In genomic region chr7:116588225-116588624, GRCh38 we compare ENCODE assay signal across 9 cellular contexts.
DNase-seq lines count a peak whose midpoint lies in the region; ATAC-seq and TF ChIP-seq lines count a peak whose summit lies in the region.
"Had no signal": no experiment of that assay in that cellular context is flagged by ENCODE, and none has a peak within 500 bp of the region (broad histone marks: within the 10 kb centered on the region; RNA-seq: fewer than 3 reads in every experiment).

No MANE protein-coding gene starts in this region.

- H3K9me3 ChIP-seq in PC-3 (ENCODE audit: low read length): no peaks in the 10 kb centered on the region
- no peaks in the 10 kb centered on the region for H3K9me3 ChIP-seq in esophagus muscularis mucosa
- no peaks in the 10 kb centered on the region for H3K9me3 ChIP-seq in stomach

- H3K4me1 ChIP-seq in PC-3 (ENCODE audit: insufficient read depth, low read length) (peaks cover 26% of the 10 kb centered on the region), esophagus muscularis mucosa (peaks cover 18 to 36% (median 31%) of the 10 kb centered on the region in 4 donors), stomach (peaks cover 12 to 39% (median 26%) of the 10 kb centered on the region in 4 donors)
- H3K4me1 ChIP-seq: parathyroid adenoma had no signal

- intact Hi-C loops in activated CD4-positive, alpha-beta T cell treated with anti-CD3 and anti-CD28 coated beads, Interleukin-2, amount 10 ng/mL, durations not matched to agents 24 days and 14 days (cut with micrococcal nuclease): loop anchor here (1.0 to 5.0 kb wide), 2 partner anchors 11 to 441 kb away; no protein-coding TSS in a partner anchor
- intact Hi-C loops in PC-3 (cut with micrococcal nuclease) (loop anchor here (1.0 to 2.0 kb wide), 4 partner anchors 61 to 449 kb away; no protein-coding TSS in a partner anchor), esophagus muscularis mucosa (cut with DNase I) (loop anchor here (2.0 to 10.0 kb wide), 4 partner anchors 61 to 416 kb away; partner anchors contain the start of gene CAV1), stomach (cut with DNase I; ENCODE audit: low total_unique reads) (loop anchor here (5.0 to 10.0 kb wide), 2 partner anchors 63 to 326 kb away; partner anchors contain the start of gene CAV1)

- H3K27ac ChIP-seq in PC-3 (ENCODE audit: low read length): peak overlapping the region; percentile 3; the same call in 1 of the 2 replicates
- peak overlapping the region in 3 of 4 donors; percentile 2 to 38 (median 18) for H3K27ac ChIP-seq in esophagus muscularis mucosa (replicated peaks in 1 of 4)
- H3K27ac ChIP-seq in stomach: peak overlapping the region in 3 of 5 donors; percentile 37 to 53 (median 47)
- H3K27ac ChIP-seq: parathyroid adenoma had no signal

- peak overlapping the region; percentile 5; the same call in 1 of the 2 replicates for H3K4me2 ChIP-seq in PC-3 (ENCODE audit: low read length)

- CTCF ChIA-PET in PC-3 (lab: Charles Lee): interaction anchor here (1.6 kb wide), 1 partner anchor 62 kb away, joined by 34 read pairs; no protein-coding TSS in a partner anchor
- CTCF ChIA-PET in HEK293T (lab: Yijun Ruan, JAX): interaction anchor here (1.2 to 2.4 kb wide), 4 partner anchors 12 to 329 kb away, joined by 4 to 9 read pairs (median 6); no protein-coding TSS in a partner anchor

- H3K9me2 ChIP-seq in PC-3 (replicated peaks; ENCODE audit: low read length): no peaks in the 10 kb centered on the region

- H3K36me3 ChIP-seq in PC-3 (ENCODE audit: low read depth, low read length): no peaks in the 10 kb centered on the region
- no peaks in the 10 kb centered on the region for H3K36me3 ChIP-seq in esophagus muscularis mucosa
- H3K36me3 ChIP-seq in stomach: no peaks in the 10 kb centered on the region

- H3K36me3 Mint-ChIP-seq in activated CD4-positive, alpha-beta T cell treated with anti-CD3 and anti-CD28 coated beads, Interleukin-2, amount 10 ng/mL, durations not matched to agents 24 days and 14 days (ENCODE audit: low read depth): no peaks in the 10 kb centered on the region

- no peaks in the 10 kb centered on the region for H3K9me3 Mint-ChIP-seq in activated CD4-positive, alpha-beta T cell treated with anti-CD3 and anti-CD28 coated beads, Interleukin-2, amount 10 ng/mL, durations not matched to agents 24 days and 14 days

- H3K27me3 ChIP-seq in PC-3 (ENCODE audit: low read length) (no peaks in the 10 kb centered on the region), esophagus muscularis mucosa (no peaks in the 10 kb centered on the region), stomach (no peaks in the 10 kb centered on the region)

- no peaks in the 10 kb centered on the region for H4K20me1 ChIP-seq in PC-3 (ENCODE audit: low read length)

- H3K4me3 ChIP-seq in PC-3 (ENCODE audit: low read length): no peak overlapping the region
- no peak overlapping the region for H3K4me3 ChIP-seq in esophagus muscularis mucosa
- H3K4me3 ChIP-seq in stomach: no peak overlapping the region

- ATAC-seq in HG02588 (IDR thresholded peaks at IDR 0.05; ENCODE audit: unreplicated experiment) (peak; percentile 42), PC-3 (peak; percentile 55)

- H2AFZ ChIP-seq in PC-3 (ENCODE audit: low read length): 0 out of 2 replicates have a peak overlapping the region, but pooled peaks have one; percentile 8
- H2AFZ ChIP-seq: parathyroid adenoma had no signal

- H3K4me1 Mint-ChIP-seq in activated CD4-positive, alpha-beta T cell treated with anti-CD3 and anti-CD28 coated beads, Interleukin-2, amount 10 ng/mL, durations not matched to agents 24 days and 14 days: peaks cover 30% of the 10 kb centered on the region

- DNase-seq in activated CD4-positive, alpha-beta T cell treated with anti-CD3 and anti-CD28 coated beads, Interleukin-2, amount 10 ng/mL, durations not matched to agents 24 days and 14 days: peak; percentile 74
- DNase-seq in activated CD4-positive, alpha-beta T cell treated with anti-CD3 and anti-CD28 coated beads for 1 hour: no peak
- DNase-seq in PC-3 (peak; percentile 59), esophagus muscularis mucosa (ENCODE audit: extremely low spot score) (no peak), stomach (no peak), NCI-H1436 treated with DMSO at 0.1 percent for 48 hours (lab: John Stamatoyannopoulos, UW) (no peak), HEK293T (ENCODE audit: extremely low spot score) (no peak)

- WGBS in esophagus muscularis mucosa: 42% methylated on average over 2 of the region's 2 CpGs
- WGBS in stomach, 5 donors: 11 to 47% (median 25%) methylated on average over 2 of the region's 2 CpGs

- no TSS peak for BruUV-seq in PC-3 (replicated peaks; lab: Mats Ljungman, UMichigan)

- H3K27ac Mint-ChIP-seq in activated CD4-positive, alpha-beta T cell treated with anti-CD3 and anti-CD28 coated beads, Interleukin-2, amount 10 ng/mL, durations not matched to agents 24 days and 14 days: peak overlapping the region; percentile 39

- TF ChIP-seq CTCF in PC-3 (conservative IDR thresholded peaks at IDR 0.05; ENCODE audit: low read depth, low read length) (no peak), esophagus muscularis mucosa (IDR thresholded peaks at IDR 0.05) (no peak), stomach (IDR thresholded peaks at IDR 0.05) (no peak)

- no peaks in the 10 kb centered on the region for H3K79me2 ChIP-seq in PC-3 (ENCODE audit: low read length)
- H3K79me2 ChIP-seq: parathyroid adenoma had no signal

- H3K27me3 Mint-ChIP-seq in activated CD4-positive, alpha-beta T cell treated with anti-CD3 and anti-CD28 coated beads, Interleukin-2, amount 10 ng/mL, durations not matched to agents 24 days and 14 days: peaks cover 22% of the 10 kb centered on the region

- no peak overlapping the region for H3K4me3 Mint-ChIP-seq in activated CD4-positive, alpha-beta T cell treated with anti-CD3 and anti-CD28 coated beads, Interleukin-2, amount 10 ng/mL, durations not matched to agents 24 days and 14 days

- no peak for TF ChIP-seq POLR2A in esophagus muscularis mucosa (IDR thresholded peaks at IDR 0.05; ENCODE audit: low read depth)
- TF ChIP-seq POLR2A in stomach (IDR thresholded peaks at IDR 0.05): no peak

- H3K9ac ChIP-seq in PC-3 (ENCODE audit: low read length): no peak overlapping the region
- H3K9ac ChIP-seq: parathyroid adenoma had no signal

- POLR2A ChIA-PET in PC-3 (lab: Charles Lee; ENCODE audit: unreplicated experiment): no interaction called here
- POLR2A ChIA-PET in HEK293T (lab: Yijun Ruan, JAX): interaction anchor here (0.6 kb wide), 1 partner anchor 170 kb away, joined by 3 read pairs; no protein-coding TSS in a partner anchor

- TF ChIP-seq EP300 in esophagus muscularis mucosa (IDR thresholded peaks at IDR 0.05): no peak
- no peak for TF ChIP-seq EP300 in stomach (IDR thresholded peaks at IDR 0.05)

- H3F3A ChIP-seq in PC-3 (ENCODE audit: low read length, unreplicated experiment): no peaks in the 10 kb centered on the region

TF ChIP-seq in HEK293T, 16 proteins besides CTCF, POLR2A, EP300 and RAD21:
- no peak for TF ChIP-seq PKNOX1 (IDR thresholded peaks at IDR 0.05)
- no peak for TF ChIP-seq NFRKB (IDR thresholded peaks at IDR 0.05)
- TF ChIP-seq BHLHE40 (IDR thresholded peaks at IDR 0.05; ENCODE audit: borderline replicate concordance): no peak
- no peak for TF ChIP-seq ELF4 (IDR thresholded peaks at IDR 0.05)
- TF ChIP-seq ZNF384 (IDR thresholded peaks at IDR 0.05): no peak
- TF ChIP-seq SUZ12 (IDR thresholded peaks at IDR 0.05): no peak
- TF ChIP-seq L3MBTL2 (conservative IDR thresholded peaks at IDR 0.05): no peak
- TF ChIP-seq FOXK2 (IDR thresholded peaks at IDR 0.05): no peak
- TF ChIP-seq FOXA1 (IDR thresholded peaks at IDR 0.05): no peak
- no peak for TF ChIP-seq ARNT (IDR thresholded peaks at IDR 0.05)
- no peak for TF ChIP-seq FOXM1 (IDR thresholded peaks at IDR 0.05; ENCODE audit: borderline replicate concordance)
- no peak for TF ChIP-seq CTBP1 (IDR thresholded peaks at IDR 0.05; ENCODE audit: borderline replicate concordance)
- TF ChIP-seq SP1 (IDR thresholded peaks at IDR 0.05): no peak
- TF ChIP-seq LEF1 (IDR thresholded peaks at IDR 0.05; ENCODE audit: borderline replicate concordance): no peak

Comparison
In these comparisons a context has a peak if more than half of its experiments do, and no peak if none do; other contexts are left out.
1. DNase-seq: peak in activated CD4-positive, alpha-beta T cell treated with anti-CD3 and anti-CD28 coated beads, Interleukin-2, amount 10 ng/mL, durations not matched to agents 24 days and 14 days (single experiment) and PC-3 (single experiment); none in activated CD4-positive, alpha-beta T cell treated with anti-CD3 and anti-CD28 coated beads for 1 hour (single experiment), esophagus muscularis mucosa (single experiment), stomach (single experiment), NCI-H1436 treated with DMSO at 0.1 percent for 48 hours (single experiment) and HEK293T (single experiment).
2. Peak in every context shown above with its lines, with median percentiles within 50 percentile points of each other: H3K27ac ChIP-seq.